Comparison of ENCODE assay signal across 7 cellular contexts in genomic region chr14:73744874-73745529, GRCh38. TPM values are rescaled to one million over a fixed set of nuclear protein-coding genes. Genes with fewer than 3 reads are reported as not detected.
A peak's percentile ranks its signal among the peaks of the same experiment; 100 is the strongest.
DNase-seq lines count a peak whose midpoint lies in the region; ATAC-seq, FAIRE-seq and TF ChIP-seq lines count a peak whose summit lies in the region.

No MANE protein-coding gene starts in this region.

- no peak overlapping the region for H4K8ac ChIP-seq in IMR-90 (ENCODE audit: low read depth in 2 of 2, low read length in 2 of 2)

- TF ChIP-seq RAD21 in IMR-90 (IDR thresholded peaks at IDR 0.05; ENCODE audit: low read length), result no peak

- H3K14ac ChIP-seq in IMR-90 (replicated peaks; ENCODE audit: low read depth, low read length), result no peak overlapping the region

- H3K9me3 ChIP-seq in IMR-90 (ENCODE audit: control insufficient read depth, insufficient read depth, low read length) (no peaks in the 10 kb centered on the region), spleen (no peaks in the 10 kb centered on the region)

- H3K4me1 Mint-ChIP-seq in activated CD4-positive, alpha-beta memory T cell treated with anti-CD3 and anti-CD28 coated beads, Interleukin-2, amount 10 ng/mL, durations not matched to agents 7 days and 5 days, result peaks cover 99% of the 10 kb centered on the region

- H3K56ac ChIP-seq in IMR-90 (ENCODE audit: extremely low read depth, insufficient read depth, low read length), result no peak overlapping the region

- H3K27me3 ChIP-seq in IMR-90 (ENCODE audit: control insufficient read depth, insufficient read depth, low read length) (no peaks in the 10 kb centered on the region), spleen (replicated peaks in 1 of 7) (no peaks in the 10 kb centered on the region)

- no peak overlapping the region for H3K27ac ChIP-seq in IMR-90 (ENCODE audit: insufficient read depth, low read length)
- H3K27ac ChIP-seq in spleen, result peak overlapping the region; percentile 30 to 97 (median 84)

- H4K20me1 ChIP-seq in IMR-90 (ENCODE audit: insufficient read depth, low read length), result peaks cover 99% of the 10 kb centered on the region

- peaks cover 68% of the 10 kb centered on the region for H3K4me1 ChIP-seq in IMR-90 (ENCODE audit: control insufficient read depth, insufficient read depth, low read length)
- peaks cover 95 to 100% (median 100%) of the 10 kb centered on the region in 6 donors for H3K4me1 ChIP-seq in spleen

- H2BK15ac ChIP-seq in IMR-90 (ENCODE audit: low read depth, low read length), result no peak overlapping the region

- no peak overlapping the region for H3K4ac ChIP-seq in IMR-90 (ENCODE audit: low read depth, low read length)

- intact Hi-C loops in IMR-90 (cut with micrococcal nuclease) (no loop called here), spleen (cut with DNase I; ENCODE audit: low total_unique reads) (no loop called here)

- H3K79me1 ChIP-seq in IMR-90 (ENCODE audit: low read depth in 1 of 2, low read length in 2 of 2), result peaks cover 26 to 99% of the 10 kb centered on the region in 2 experiments

- WGBS in IMR-90 (ENCODE audit: extremely low coverage in 2 of 2, insufficient read length in 1 of 2), 2 experiments, result 97% methylated on average over 5 of the region's 6 CpGs; no CpG with 5 or more reads in 1 of the 2 experiments
- WGBS in spleen, 5 donors, result 51 to 83% (median 58%) methylated on average over 3 to 6 of the region's 6 CpGs

- H2BK120ac ChIP-seq in IMR-90 (ENCODE audit: low read depth, low read length), result no peak overlapping the region

- H2AK9ac ChIP-seq in IMR-90 (replicated peaks; ENCODE audit: low read depth, low read length, poor library complexity), result no peak overlapping the region

- H3K9me1 ChIP-seq in IMR-90 (ENCODE audit: insufficient read depth, low read length), result peaks cover 53% of the 10 kb centered on the region

- H4K91ac ChIP-seq in IMR-90 (ENCODE audit: insufficient read depth, low read depth, low read length), result no peak overlapping the region

- H3K36me3 Mint-ChIP-seq in activated CD4-positive, alpha-beta memory T cell treated with anti-CD3 and anti-CD28 coated beads, Interleukin-2, amount 10 ng/mL, durations not matched to agents 7 days and 5 days (ENCODE audit: low read depth), result peaks cover 18% of the 10 kb centered on the region

- no peak overlapping the region for H2BK20ac ChIP-seq in IMR-90 (ENCODE audit: low read depth, low read length)

- no peaks in the 10 kb centered on the region; the same call in 1 of the 2 replicates for H3K36me3 ChIP-seq in IMR-90 (ENCODE audit: control insufficient read depth, insufficient read depth, low read length)
- peaks cover 0 to 11% (median 0%) of the 10 kb centered on the region in 6 donors for H3K36me3 ChIP-seq in spleen

- H2BK5ac ChIP-seq in IMR-90 (ENCODE audit: low read depth, low read length, poor library complexity, severe bottlenecking), result no peak overlapping the region

- no peak overlapping the region for H4K5ac ChIP-seq in IMR-90 (ENCODE audit: low read depth, low read length)

- no peak overlapping the region for H3K4me2 ChIP-seq in IMR-90 (ENCODE audit: low read depth, low read length)

- DNase-seq in IMR-90 (no peak), islet precursor cell (peak; percentile 57), spleen (peak; percentile 77), erythroblast (lab: John Stamatoyannopoulos, UW) (no peak), GM12891 (ENCODE audit: insufficient read length, low spot score) (no peak)
- no peak for DNase-seq in activated CD4-positive, alpha-beta memory T cell treated with anti-CD3 and anti-CD28 coated beads, Interleukin-2, amount 10 ng/mL, durations not matched to agents 7 days and 5 days

- in situ Hi-C loops in IMR-90 (cut with MboI; ENCODE audit: low sequenced_read_pairs), result no loop called here

- CTCF ChIA-PET in IMR-90 (lab: Yijun Ruan, JAX), result interaction anchor here (1.4 kb wide), 1 partner anchor 8 kb away, joined by 3 read pairs; no protein-coding TSS in a partner anchor
- CTCF ChIA-PET in activated CD4-positive, alpha-beta memory T cell treated with anti-CD3 and anti-CD28 coated beads, Interleukin-2, amount 10 ng/mL, durations not matched to agents 7 days and 5 days (lab: Charles Lee), result interaction anchor here (0.6 to 9.8 kb wide), 5 partner anchors 11 to 207 kb away, joined by 3 to 151 read pairs (median 24); a partner anchor contains a TSS

- H2AK5ac ChIP-seq in IMR-90 (ENCODE audit: low read depth, low read length), result peak overlapping the region; percentile 38; the same call in 1 of the 2 replicates

- H3K18ac ChIP-seq in IMR-90 (ENCODE audit: low read depth, low read length), result no peak overlapping the region

- H3K4me3 Mint-ChIP-seq in activated CD4-positive, alpha-beta memory T cell treated with anti-CD3 and anti-CD28 coated beads, Interleukin-2, amount 10 ng/mL, durations not matched to agents 7 days and 5 days, result peak overlapping the region; percentile 76

- H3K9me3 Mint-ChIP-seq in activated CD4-positive, alpha-beta memory T cell treated with anti-CD3 and anti-CD28 coated beads, Interleukin-2, amount 10 ng/mL, durations not matched to agents 7 days and 5 days, result no peaks in the 10 kb centered on the region

- H3K4me3 ChIP-seq in IMR-90 (ENCODE audit: insufficient read depth, low read depth, low read length) (no peak overlapping the region), spleen (no peak overlapping the region)

- H3K27ac Mint-ChIP-seq in activated CD4-positive, alpha-beta memory T cell treated with anti-CD3 and anti-CD28 coated beads, Interleukin-2, amount 10 ng/mL, durations not matched to agents 7 days and 5 days, result peak overlapping the region; percentile 98

- TF ChIP-seq POLR2A in IMR-90 (IDR thresholded peaks at IDR 0.05; ENCODE audit: low read depth, low read length) (no peak), spleen (IDR thresholded peaks at IDR 0.05) (no peak), erythroblast (IDR thresholded peaks at IDR 0.05; ENCODE audit: low read length) (no peak), GM12891 (IDR thresholded peaks at IDR 0.05; ENCODE audit: low read depth, low read length) (no peak)

- H3K23ac ChIP-seq in IMR-90 (ENCODE audit: low read depth, low read length), result no peak overlapping the region

- no peaks in the 10 kb centered on the region for H3K27me3 Mint-ChIP-seq in activated CD4-positive, alpha-beta memory T cell treated with anti-CD3 and anti-CD28 coated beads, Interleukin-2, amount 10 ng/mL, durations not matched to agents 7 days and 5 days

- POLR2A ChIA-PET in IMR-90 (lab: Charles Lee; ENCODE audit: unreplicated experiment), result no interaction called here
- POLR2A ChIA-PET in activated CD4-positive, alpha-beta memory T cell treated with anti-CD3 and anti-CD28 coated beads, Interleukin-2, amount 10 ng/mL, durations not matched to agents 7 days and 5 days (lab: Charles Lee), result interaction anchor here (0.9 to 10.1 kb wide), 6 partner anchors 12 to 176 kb away, joined by 3 to 372 read pairs (median 16); partner anchors contain the start of gene ACOT2

- no TSS peak for BruUV-seq in IMR-90 (replicated peaks; lab: Mats Ljungman, UMichigan)

- FAIRE-seq in GM12891 (lab: Jason Lieb, UNC), result no peak

- TF ChIP-seq CTCF in IMR-90 (conservative IDR thresholded peaks at IDR 0.05; ENCODE audit: low read depth, low read length) (no peak), spleen (IDR thresholded peaks at IDR 0.05 in 8 of 11, conservative IDR thresholded peaks at IDR 0.05 in 3 of 11) (no peak)

- no peak overlapping the region for H3K9ac ChIP-seq in IMR-90 (ENCODE audit: low read depth, low read length)

- H2AFZ ChIP-seq in IMR-90 (replicated peaks; ENCODE audit: low read length, poor library complexity), result no peak overlapping the region

- ATAC-seq in IMR-90 (ENCODE audit: low read depth) (no peak), HG03378 (IDR thresholded peaks at IDR 0.05; ENCODE audit: unreplicated experiment) (no peak)

- dilution Hi-C loops in IMR-90 (cut with HindIII; ENCODE audit: low sequenced_read_pairs, unreplicated experiment), result no loop called here

TF ChIP-seq in IMR-90, 13 proteins besides CTCF, POLR2A, EP300 and RAD21 (continues in another document):
- no peak for TF ChIP-seq RCOR1 (IDR thresholded peaks at IDR 0.05; ENCODE audit: insufficient replicate concordance, low read length)
- TF ChIP-seq FOS (IDR thresholded peaks at IDR 0.05; ENCODE audit: low read depth, low read length), result no peak
- no peak for TF ChIP-seq CHD1 (IDR thresholded peaks at IDR 0.05; ENCODE audit: low read depth, low read length)
- TF ChIP-seq NFE2L2 (IDR thresholded peaks at IDR 0.05; ENCODE audit: low read depth, low read length), result no peak

TF ChIP-seq in GM12891, 5 proteins besides CTCF, POLR2A, EP300 and RAD21:
- TF ChIP-seq SPI1 (IDR thresholded peaks at IDR 0.05; ENCODE audit: low read depth, low read length) (no peak), TAF1 (IDR thresholded peaks at IDR 0.05; ENCODE audit: low read depth, low read length) (no peak)
TF ChIP-seq in GM12891: peak in this region for 0.

RNA-seq across cellular contexts. Expression of gene PNMA1, which starts 30.8 kb away (rescaled TPM):
- 6.5 and 7.5 TPM in 2 replicates for total RNA-seq in IMR-90 (2012; rRNA removed)
- 21.0 and 28.2 TPM in 2 replicates for polyA plus RNA-seq in IMR-90 (2012; rRNA removed)
- polyA plus RNA-seq in IMR-90 (2012; cell fraction: cytosol; rRNA removed), result 22.6 and 27.0 TPM in 2 replicates
- 13.7 and 19.3 TPM in 2 replicates for polyA plus RNA-seq in IMR-90 (2012; cell fraction: nucleus; rRNA removed; ENCODE audit: low replicate concordance)
- total RNA-seq in activated CD4-positive, alpha-beta memory T cell treated with anti-CD3 and anti-CD28 coated beads, Interleukin-2, amount 10 ng/mL, durations not matched to agents 7 days and 5 days, result 10 to 100 TPM; 28.2 to 30.0 TPM
- 10 to 100 TPM; 21.1 to 31.8 (median 25.4) TPM for total RNA-seq in spleen
- polyA plus RNA-seq in spleen, result 10 to 100 TPM; 13.1 to 19.8 (median 13.8) TPM
- 18.6 TPM for polyA plus RNA-seq in GM12891 (2012; ENCODE audit: low read depth, missing spikeins)

Comparison
In these comparisons a context has a peak if more than half of its experiments do, and no peak if none do; other contexts are left out.
1. DNase-seq: peak in islet precursor cell (single experiment) and spleen (single experiment); none in IMR-90 (single experiment), activated CD4-positive, alpha-beta memory T cell treated with anti-CD3 and anti-CD28 coated beads, Interleukin-2, amount 10 ng/mL, durations not matched to agents 7 days and 5 days (single experiment), erythroblast (0 of 2) and GM12891 (single experiment).